ENCODE assay signal across 1 cellular context in genomic region chr1:204077979-204078696, GRCh38.
TF ChIP-seq lines count a peak whose summit lies in the region.

No MANE protein-coding gene starts in this region.

TF ChIP-seq in HepG2, 621 proteins besides CTCF, POLR2A, EP300 and RAD21 (continued from another document and continues in another):
- TF ChIP-seq ZNF407 (CRISPR knock-in tag; IDR thresholded peaks at IDR 0.05; ENCODE audit: not compliant biosample characterization), result no peak
- TF ChIP-seq ZNF24 (IDR thresholded peaks at IDR 0.05), result no peak
- TF ChIP-seq MED8 (CRISPR knock-in tag; IDR thresholded peaks at IDR 0.05; ENCODE audit: insufficient replicate concordance), result no peak
- no peak for TF ChIP-seq SMAD1 (CRISPR knock-in tag; IDR thresholded peaks at IDR 0.05; ENCODE audit: borderline replicate concordance, low read depth)
- TF ChIP-seq ZBTB25 (CRISPR knock-in tag; IDR thresholded peaks at IDR 0.05), result no peak
- no peak for TF ChIP-seq ZNF563 (CRISPR knock-in tag; IDR thresholded peaks at IDR 0.05)
- TF ChIP-seq ZNF878 (CRISPR knock-in tag; IDR thresholded peaks at IDR 0.05), result 0 out of 2 replicates have a peak, but pooled peaks have one; percentile 53
- TF ChIP-seq, protein P1, sequence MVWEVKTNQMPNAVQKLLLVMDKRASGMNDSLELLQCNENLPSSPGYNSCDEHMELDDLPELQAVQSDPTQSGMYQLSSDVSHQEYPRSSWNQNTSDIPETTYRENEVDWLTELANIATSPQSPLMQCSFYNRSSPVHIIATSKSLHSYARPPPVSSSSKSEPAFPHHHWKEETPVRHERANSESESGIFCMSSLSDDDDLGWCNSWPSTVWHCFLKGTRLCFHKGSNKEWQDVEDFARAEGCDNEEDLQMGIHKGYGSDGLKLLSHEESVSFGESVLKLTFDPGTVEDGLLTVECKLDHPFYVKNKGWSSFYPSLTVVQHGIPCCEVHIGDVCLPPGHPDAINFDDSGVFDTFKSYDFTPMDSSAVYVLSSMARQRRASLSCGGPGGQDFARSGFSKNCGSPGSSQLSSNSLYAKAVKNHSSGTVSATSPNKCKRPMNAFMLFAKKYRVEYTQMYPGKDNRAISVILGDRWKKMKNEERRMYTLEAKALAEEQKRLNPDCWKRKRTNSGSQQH (CRISPR knock-in tag; IDR thresholded peaks at IDR 0.05; ENCODE audit: low read depth), result no peak
- TF ChIP-seq, protein P2, sequence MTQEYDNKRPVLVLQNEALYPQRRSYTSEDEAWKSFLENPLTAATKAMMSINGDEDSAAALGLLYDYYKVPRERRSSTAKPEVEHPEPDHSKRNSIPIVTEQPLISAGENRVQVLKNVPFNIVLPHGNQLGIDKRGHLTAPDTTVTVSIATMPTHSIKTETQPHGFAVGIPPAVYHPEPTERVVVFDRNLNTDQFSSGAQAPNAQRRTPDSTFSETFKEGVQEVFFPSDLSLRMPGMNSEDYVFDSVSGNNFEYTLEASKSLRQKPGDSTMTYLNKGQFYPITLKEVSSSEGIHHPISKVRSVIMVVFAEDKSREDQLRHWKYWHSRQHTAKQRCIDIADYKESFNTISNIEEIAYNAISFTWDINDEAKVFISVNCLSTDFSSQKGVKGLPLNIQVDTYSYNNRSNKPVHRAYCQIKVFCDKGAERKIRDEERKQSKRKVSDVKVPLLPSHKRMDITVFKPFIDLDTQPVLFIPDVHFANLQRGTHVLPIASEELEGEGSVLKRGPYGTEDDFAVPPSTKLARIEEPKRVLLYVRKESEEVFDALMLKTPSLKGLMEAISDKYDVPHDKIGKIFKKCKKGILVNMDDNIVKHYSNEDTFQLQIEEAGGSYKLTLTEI (CRISPR knock-in tag; conservative IDR thresholded peaks at IDR 0.05), result no peak
- peak; percentile 55; the same call in 1 of the 2 replicates for TF ChIP-seq HDAC1 (CRISPR knock-in tag; IDR thresholded peaks at IDR 0.05)
- no peak for TF ChIP-seq FOXP1 (IDR thresholded peaks at IDR 0.05)
- TF ChIP-seq FOXP1 (CRISPR knock-in tag; IDR thresholded peaks at IDR 0.05), result no peak
- no peak for TF ChIP-seq KDM3A (CRISPR knock-in tag; IDR thresholded peaks at IDR 0.05; ENCODE audit: low read depth)
- peak; percentile 52 for TF ChIP-seq ZFX (CRISPR knock-in tag; IDR thresholded peaks at IDR 0.05; ENCODE audit: low read depth)
- TF ChIP-seq ZNF550 (CRISPR knock-in tag; IDR thresholded peaks at IDR 0.05; ENCODE audit: borderline replicate concordance), result no peak
- TF ChIP-seq PBX2 (CRISPR knock-in tag; IDR thresholded peaks at IDR 0.05), result no peak
- TF ChIP-seq ZFYVE20 (CRISPR knock-in tag; IDR thresholded peaks at IDR 0.05; ENCODE audit: borderline replicate concordance, low read depth), result no peak
- TF ChIP-seq HIVEP1 (CRISPR knock-in tag; IDR thresholded peaks at IDR 0.05), result no peak; the same call in 1 of the 2 replicates
- TF ChIP-seq ZNF180 (CRISPR knock-in tag; IDR thresholded peaks at IDR 0.05; ENCODE audit: borderline replicate concordance, low read depth), result no peak
- TF ChIP-seq, protein P3, sequence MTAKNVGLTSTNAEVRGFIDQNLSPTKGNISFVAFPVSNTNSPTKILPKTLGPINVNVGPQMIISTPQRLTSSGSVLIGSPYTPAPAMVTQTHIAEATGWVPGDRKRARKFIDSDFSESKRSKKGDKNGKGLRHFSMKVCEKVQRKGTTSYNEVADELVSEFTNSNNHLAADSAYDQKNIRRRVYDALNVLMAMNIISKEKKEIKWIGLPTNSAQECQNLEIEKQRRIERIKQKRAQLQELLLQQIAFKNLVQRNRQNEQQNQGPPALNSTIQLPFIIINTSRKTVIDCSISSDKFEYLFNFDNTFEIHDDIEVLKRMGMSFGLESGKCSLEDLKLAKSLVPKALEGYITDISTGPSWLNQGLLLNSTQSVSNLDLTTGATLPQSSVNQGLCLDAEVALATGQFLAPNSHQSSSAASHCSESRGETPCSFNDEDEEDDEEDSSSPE (CRISPR knock-in tag; IDR thresholded peaks at IDR 0.05), result no peak
- no peak for TF ChIP-seq SMARCC2 (IDR thresholded peaks at IDR 0.05)
- TF ChIP-seq PHF5A (CRISPR knock-in tag; IDR thresholded peaks at IDR 0.05; ENCODE audit: low read depth, unreplicated experiment), result no peak
- TF ChIP-seq ZNF280B (CRISPR knock-in tag; IDR thresholded peaks at IDR 0.05; ENCODE audit: borderline replicate concordance), result no peak
- no peak for TF ChIP-seq ZNF674 (CRISPR knock-in tag; IDR thresholded peaks at IDR 0.05; ENCODE audit: low read depth)
- TF ChIP-seq HNRNPK (IDR thresholded peaks at IDR 0.05; ENCODE audit: low read depth, low read length, poor library complexity, severe bottlenecking), result no peak
- TF ChIP-seq FLYWCH1 (CRISPR knock-in tag; IDR thresholded peaks at IDR 0.05), result no peak
- TF ChIP-seq ZNF577 (CRISPR knock-in tag; IDR thresholded peaks at IDR 0.05; ENCODE audit: borderline replicate concordance, low read depth), result no peak
- TF ChIP-seq MIER2 (CRISPR knock-in tag; IDR thresholded peaks at IDR 0.05), result no peak
- TF ChIP-seq SAFB2 (CRISPR knock-in tag; IDR thresholded peaks at IDR 0.05; ENCODE audit: borderline replicate concordance, low read depth), result no peak
- TF ChIP-seq SMARCE1 (IDR thresholded peaks at IDR 0.05; ENCODE audit: borderline replicate concordance), result no peak
- no peak for TF ChIP-seq RNF2 (conservative IDR thresholded peaks at IDR 0.05; ENCODE audit: low read depth)
- TF ChIP-seq ZBTB39 (CRISPR knock-in tag; IDR thresholded peaks at IDR 0.05), result no peak
- no peak for TF ChIP-seq ZNF124 (CRISPR knock-in tag; IDR thresholded peaks at IDR 0.05)
- no peak for TF ChIP-seq GTF2F1 (IDR thresholded peaks at IDR 0.05; ENCODE audit: low read length)
- TF ChIP-seq SETDB1 (CRISPR knock-in tag; IDR thresholded peaks at IDR 0.05; ENCODE audit: borderline replicate concordance), result no peak
- peak; percentile 54; the same call in 1 of the 2 replicates for TF ChIP-seq SOX5 (CRISPR knock-in tag; IDR thresholded peaks at IDR 0.05; ENCODE audit: borderline replicate concordance)
- TF ChIP-seq ISL2 (CRISPR knock-in tag; IDR thresholded peaks at IDR 0.05), result no peak
